Comparison of ENCODE assay signal across 15 cellular contexts in the genomic region with DNA sequence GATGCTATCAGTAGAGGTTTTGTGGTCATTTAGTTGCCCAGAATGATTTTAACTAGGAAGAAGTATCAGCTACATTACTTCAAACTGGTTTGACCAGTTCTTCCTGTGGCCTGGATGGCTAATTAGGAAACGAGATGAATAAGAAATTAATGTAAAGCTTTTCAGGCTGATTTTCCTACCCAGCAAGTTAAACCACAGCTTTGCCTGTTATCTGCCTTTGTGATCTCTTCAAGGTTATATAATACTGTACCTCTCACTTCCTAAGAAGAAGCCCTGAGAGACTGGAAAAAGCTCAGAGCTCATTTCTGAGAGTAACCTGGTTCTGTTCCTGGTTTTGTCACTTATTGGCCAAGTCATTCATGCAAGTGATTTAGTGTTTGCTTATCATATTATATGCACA.
DNase-seq lines count a peak whose midpoint lies in the region; ATAC-seq and TF ChIP-seq lines count a peak whose summit lies in the region.
"Had no signal": no experiment of that assay in that cellular context is flagged by ENCODE, and none has a peak within 500 bp of the region (broad histone marks: within the 10 kb centered on the region; RNA-seq: fewer than 3 reads in every experiment).

No MANE protein-coding gene starts in this region.

- peak; percentile 96 for DNase-seq in HT-29 (ENCODE audit: low spot score)
- peak; percentile 57 for DNase-seq in NCI-H774 (lab: John Stamatoyannopoulos, UW)
- DNase-seq in kidney tubule cell (ENCODE audit: low spot score) = peak; percentile 46
- DNase-seq in KBM-7 = no peak
- no peak for DNase-seq in NOMO-1 treated with dmso at 0.1 percent for 144 hours (lab: John Stamatoyannopoulos, UW; ENCODE audit: unreplicated experiment)
- DNase-seq in effector CD8-positive, alpha-beta T cell (lab: John Stamatoyannopoulos, UW) = no peak
- DNase-seq: activated CD4-positive, alpha-beta memory T cell treated with anti-CD3 and anti-CD28 coated beads, Interleukin-2, amount 10 ng/mL, durations not matched to agents 7 days and 5 days; activated effector memory CD4-positive, alpha-beta T cell treated with anti-CD3 and anti-CD28 coated beads, Interleukin-2, amount 50 U/mL, for 16 hours; anterior cingulate cortex; NK-92 treated with Interleukin-12 subunit alpha and Interleukin-12 subunit beta, amount 100 ng/mL, for 24 hours; SHP77 treated with DMSO at 0.1 percent for 48 hours; stimulated activated naive CD8-positive, alpha-beta T cell treated with anti-CD3 and anti-CD28 coated beads, Interleukin-15, Interleukin-2, amounts not matched to agents 100 U/mL and 50 U/mL, for 24 hours had no signal

- in situ Hi-C loops in KBM-7 (cut with MboI; ENCODE audit: low pct_unique_long_range_greater_than_20kb, low sequenced_read_pairs) = no loop called here

- TF ChIP-seq CTCF in 22Rv1 (IDR thresholded peaks at IDR 0.05) = no peak

- peak overlapping the region; percentile 67 for H3K27ac ChIP-seq in 22Rv1
- H3K27ac ChIP-seq: coronary artery had no signal

- ATAC-seq in HG03039 (IDR thresholded peaks at IDR 0.05; ENCODE audit: unreplicated experiment) = no peak
- ATAC-seq: stimulated activated naive CD8-positive, alpha-beta T cell treated with anti-CD3 and anti-CD28 coated beads, Interleukin-15, Interleukin-2, amounts not matched to agents 100 U/mL and 50 U/mL, for 24 hours had no signal

Comparison
In these comparisons a context has a peak if more than half of its experiments do, and no peak if none do; other contexts are left out.
1. DNase-seq: peak in HT-29 (single experiment), NCI-H774 (single experiment) and kidney tubule cell (single experiment); none in KBM-7 (single experiment), NOMO-1 treated with dmso at 0.1 percent for 144 hours (single experiment) and effector CD8-positive, alpha-beta T cell (single experiment).